20 cellular contexts compared by ENCODE assay signal in genomic region chr10:121104476-121105111, GRCh38.
DNase-seq lines count a peak whose midpoint lies in the region; TF ChIP-seq lines count a peak whose summit lies in the region.
"Had no signal": no experiment of that assay in that cellular context is flagged by ENCODE, and none has a peak within 500 bp of the region (broad histone marks: within the 10 kb centered on the region; RNA-seq: fewer than 3 reads in every experiment).

No MANE protein-coding gene starts in this region.

- H3K27ac Mint-ChIP-seq in Calu3 (ENCODE audit: unreplicated experiment): no peak overlapping the region
- H3K27ac Mint-ChIP-seq: activated naive CD8-positive, alpha-beta T cell; IgD-negative memory B cell had no signal

- no peak for TF ChIP-seq POLR2A in esophagus squamous epithelium (IDR thresholded peaks at IDR 0.05)

- no peak overlapping the region for H3K4me3 ChIP-seq in esophagus squamous epithelium
- H3K4me3 ChIP-seq: MG63, upper lobe of right lung had no signal

- peaks cover 0 to 42% (median 0%) of the 10 kb centered on the region in 3 donors for H3K4me1 ChIP-seq in esophagus squamous epithelium
- H3K4me1 ChIP-seq: upper lobe of right lung had no signal

- no peaks in the 10 kb centered on the region for H3K4me1 Mint-ChIP-seq in Calu3 (ENCODE audit: low read depth, unreplicated experiment)
- H3K4me1 Mint-ChIP-seq: IgD-negative memory B cell had no signal

- H3K36me3 ChIP-seq in esophagus squamous epithelium: no peaks in the 10 kb centered on the region
- H3K36me3 ChIP-seq: BE2C, MG63, upper lobe of right lung had no signal

- H3K27ac ChIP-seq in esophagus squamous epithelium (peak overlapping the region; percentile 54 to 77 (median 63)), substantia nigra (ENCODE audit: low read depth, low read length, poor library complexity, severe bottlenecking) (peak overlapping the region; percentile 52)
- H3K27ac ChIP-seq: HL-60, upper lobe of right lung had no signal

- no peaks in the 10 kb centered on the region for H3K27me3 Mint-ChIP-seq in Calu3 (ENCODE audit: unreplicated experiment)
- H3K27me3 Mint-ChIP-seq: activated naive CD8-positive, alpha-beta T cell had no signal

- CTCF ChIA-PET in Calu3 (lab: Charles Lee): no interaction called here

- 29 to 67% methylated on average over 1 of the region's 1 CpG for WGBS in esophagus squamous epithelium, 2 donors

- H3K9me3 Mint-ChIP-seq in Calu3 (ENCODE audit: low read depth, unreplicated experiment): no peaks in the 10 kb centered on the region
- H3K9me3 Mint-ChIP-seq: IgD-negative memory B cell had no signal

- no peaks in the 10 kb centered on the region for H3K9me3 ChIP-seq in esophagus squamous epithelium
- H3K9me3 ChIP-seq: BE2C, MG63, upper lobe of right lung had no signal

- intact Hi-C loops in esophagus squamous epithelium (cut with DNase I): no loop called here
- intact Hi-C loops in Calu3 (cut with micrococcal nuclease; ENCODE audit: unreplicated experiment): no loop called here

- DNase-seq in NCI-H2171 treated with DMSO at 0.1 percent for 48 hours (lab: John Stamatoyannopoulos, UW): peak; percentile 63
- no peak for DNase-seq in NCI-H2171 (lab: John Stamatoyannopoulos, UW)
- DNase-seq in NCI-H748 (lab: John Stamatoyannopoulos, UW; ENCODE audit: unreplicated experiment): peak; percentile 95
- no peak for DNase-seq in esophagus squamous epithelium (lab: John Stamatoyannopoulos, UW)
- DNase-seq in substantia nigra (lab: John Stamatoyannopoulos, UW): no peak
- no peak for DNase-seq in GM13977 (ENCODE audit: low spot score)
- no peak for DNase-seq in Calu3
- DNase-seq in middle frontal gyrus (ENCODE audit: extremely low spot score, low spot score): no peak
- DNase-seq: BE2C; effector CD8-positive, alpha-beta T cell; GDM1; left ventricle myocardium superior; MG63; NCI-H1694; stimulated activated CD4-positive, alpha-beta T cell treated with anti-CD3 and anti-CD28 coated beads, Interleukin-4, amount 100 ng/mL, for 24 hours; SW 1271; upper lobe of right lung had no signal

- no TSS peak for BruUV-seq in Calu3 (replicated peaks; lab: Mats Ljungman, UMichigan)

- in situ Hi-C loops in GM13977 (cut with MboI; ENCODE audit: low pct_unique_long_range_greater_than_20kb, low sequenced_read_pairs, unreplicated experiment): no loop called here

- TF ChIP-seq CTCF in esophagus squamous epithelium (IDR thresholded peaks at IDR 0.05): no peak
- TF ChIP-seq CTCF in GM13977 (IDR thresholded peaks at IDR 0.05; ENCODE audit: extremely low read depth, insufficient read depth, missing control alignments): no peak
- no peak for TF ChIP-seq CTCF in Calu3 (IDR thresholded peaks at IDR 0.05; ENCODE audit: unreplicated experiment)

- no peak overlapping the region for H3K4me3 Mint-ChIP-seq in Calu3 (ENCODE audit: low read depth, unreplicated experiment)
- H3K4me3 Mint-ChIP-seq: activated naive CD8-positive, alpha-beta T cell; IgD-negative memory B cell had no signal

- no peaks in the 10 kb centered on the region for H3K27me3 ChIP-seq in esophagus squamous epithelium
- H3K27me3 ChIP-seq: BE2C, MG63, upper lobe of right lung had no signal

- no peaks in the 10 kb centered on the region for H3K36me3 Mint-ChIP-seq in Calu3 (ENCODE audit: insufficient read depth, unreplicated experiment)
- H3K36me3 Mint-ChIP-seq: activated naive CD8-positive, alpha-beta T cell; IgD-negative memory B cell had no signal

Comparison
In these comparisons a context has a peak if more than half of its experiments do, and no peak if none do; other contexts are left out.
1. DNase-seq: peak in NCI-H2171 treated with DMSO at 0.1 percent for 48 hours (single experiment) and NCI-H748 (single experiment); none in NCI-H2171 (single experiment), esophagus squamous epithelium (single experiment), substantia nigra (0 of 49), GM13977 (single experiment), Calu3 (single experiment) and middle frontal gyrus (single experiment).